In genomic region chr20:61295726-61296628, GRCh38 we compare ENCODE assay signal across 26 cellular contexts. TPM values are rescaled to one million over a fixed set of nuclear protein-coding genes. Genes with fewer than 3 reads are reported as not detected.
DNase-seq lines count a peak whose midpoint lies in the region; ATAC-seq and TF ChIP-seq lines count a peak whose summit lies in the region.
"Had no signal": no experiment of that assay in that cellular context is flagged by ENCODE, and none has a peak within 500 bp of the region (broad histone marks: within the 10 kb centered on the region; RNA-seq: fewer than 3 reads in every experiment).

No MANE protein-coding gene starts in this region.

- H3K79me2 ChIP-seq in SK-N-SH (ENCODE audit: insufficient read depth) = no peaks in the 10 kb centered on the region

- H3K4me1 ChIP-seq in SK-N-SH (ENCODE audit: control insufficient read depth in 1 of 2, insufficient read depth in 2 of 2, low read depth in 1 of 2, low read length in 1 of 2) (no peaks in the 10 kb centered on the region), SJCRH30 (0 out of 2 replicates have a peak, but pooled peaks cover 5% of the 10 kb centered on the region), spleen (peaks cover 0 to 19% (median 0%) of the 10 kb centered on the region in 6 donors)
- H3K4me1 ChIP-seq: prostate gland, upper lobe of right lung had no signal

- peaks cover 5% of the 10 kb centered on the region for H3K36me3 Mint-ChIP-seq in glutamatergic neuron (ENCODE audit: unreplicated experiment)
- H3K36me3 Mint-ChIP-seq: memory B cell; natural killer cell treated with Interleukin-12 subunit alpha and Interleukin-12 subunit beta and Interleukin-15 and Interleukin-18, amount 100 ng/mL, for 72 hours had no signal

- intact Hi-C loops in spleen (cut with DNase I; ENCODE audit: low total_unique reads) = no loop called here

- H3K36me3 ChIP-seq in SK-N-SH (replicated peaks in 1 of 2; ENCODE audit: control insufficient read depth in 1 of 2, insufficient read depth in 2 of 2, low read length in 1 of 2) (no peaks in the 10 kb centered on the region), SJCRH30 (no peaks in the 10 kb centered on the region), spleen (no peaks in the 10 kb centered on the region)
- H3K36me3 ChIP-seq: BLaER1 treated with 17β-estradiol and CSF1 and Interleukin-3, amounts not matched to agents 10 nM and 100 nM; prostate gland; upper lobe of right lung had no signal

- POLR2A ChIA-PET in SK-N-SH (lab: Yijun Ruan, JAX) = no interaction called here

- H2AFZ ChIP-seq in SK-N-SH (ENCODE audit: low read depth) = no peak overlapping the region

- H3K27me3 ChIP-seq in SK-N-SH (ENCODE audit: insufficient read depth) (no peaks in the 10 kb centered on the region), SJCRH30 (peaks cover 9% of the 10 kb centered on the region), spleen (replicated peaks in 1 of 7) (no peaks in the 10 kb centered on the region)
- H3K27me3 ChIP-seq: upper lobe of right lung had no signal

- no peaks in the 10 kb centered on the region for H4K20me1 ChIP-seq in SK-N-SH (ENCODE audit: insufficient read depth)
- H4K20me1 ChIP-seq: BLaER1 treated with 17β-estradiol and CSF1 and Interleukin-3, amounts not matched to agents 10 nM and 100 nM had no signal

- ATAC-seq in SK-N-SH treated with all-trans-retinoic acid at 6 μM for 48 hours = no peak
- ATAC-seq: effector memory CD8-positive, alpha-beta T cell; natural killer cell treated with Interleukin-12 subunit alpha and Interleukin-12 subunit beta and Interleukin-15 and Interleukin-18, amount 100 ng/mL, for 72 hours; upper lobe of right lung had no signal

- H3K27ac Mint-ChIP-seq in glutamatergic neuron (ENCODE audit: unreplicated experiment) = no peak overlapping the region
- H3K27ac Mint-ChIP-seq: effector memory CD8-positive, alpha-beta T cell; memory B cell; natural killer cell treated with Interleukin-12 subunit alpha and Interleukin-12 subunit beta and Interleukin-15 and Interleukin-18, amount 100 ng/mL, for 72 hours had no signal

- DNase-seq in SK-N-SH (peak; percentile 39), SJCRH30 (peak; percentile 50 to 58), glutamatergic neuron (no peak), spleen (peak; percentile 71), retina (no peak), amygdala (lab: John Stamatoyannopoulos, UW) (no peak)
- DNase-seq in activated CD8-positive, alpha-beta memory T cell treated with anti-CD3 and anti-CD28 coated beads, Interleukin-2, amount 50 U/mL, for 48 hours = no peak
- DNase-seq: activated CD4-positive, alpha-beta T cell treated with anti-CD3 and anti-CD28 coated beads, Interleukin-2, amount 50 U/mL, for 4 hours; activated naive CD4-positive, alpha-beta T cell; activated T-cell treated with anti-CD3 and anti-CD28 coated beads for 4 hours; effector memory CD8-positive, alpha-beta T cell; GDM1; islet precursor cell; MV-4-11; NCI-H2029; NCI-H510A treated with DMSO at 0.1 percent for 48 hours; stimulated activated CD8-positive, alpha-beta memory T cell treated with anti-CD3 and anti-CD28 coated beads, Interleukin-4, amount 100 ng/mL, for 48 hours; T-helper 2 cell; upper lobe of right lung had no signal

- no peak overlapping the region for H3K27ac ChIP-seq in SK-N-SH (ENCODE audit: low read depth in 2 of 2, low read length in 1 of 2)
- no peak overlapping the region for H3K27ac ChIP-seq in SJCRH30
- peak overlapping the region in 6 of 8 donors; percentile 32 to 75 (median 69) for H3K27ac ChIP-seq in spleen
- H3K27ac ChIP-seq: 22Rv1; BLaER1 treated with 17β-estradiol and CSF1 and Interleukin-3, amounts not matched to agents 10 nM and 100 nM; prostate gland; upper lobe of right lung; VCaP had no signal

- peaks cover 7% of the 10 kb centered on the region for H3K27me3 Mint-ChIP-seq in glutamatergic neuron (ENCODE audit: unreplicated experiment)
- H3K27me3 Mint-ChIP-seq: natural killer cell treated with Interleukin-12 subunit alpha and Interleukin-12 subunit beta and Interleukin-15 and Interleukin-18, amount 100 ng/mL, for 72 hours had no signal

- TF ChIP-seq CTCF in SK-N-SH (IDR thresholded peaks at IDR 0.05) (no peak), glutamatergic neuron (IDR thresholded peaks at IDR 0.05; ENCODE audit: partially characterized antibody, unreplicated experiment) (no peak), spleen (IDR thresholded peaks at IDR 0.05 in 8 of 11, conservative IDR thresholded peaks at IDR 0.05 in 3 of 11) (peak in 1 of 11 experiments; percentile 16)

- H3K9me2 ChIP-seq in SK-N-SH = no peaks in the 10 kb centered on the region

- H3F3A ChIP-seq in SK-N-SH (replicated peaks; ENCODE audit: insufficient read depth) = no peaks in the 10 kb centered on the region

- peaks cover 24% of the 10 kb centered on the region for H3K4me1 Mint-ChIP-seq in glutamatergic neuron (ENCODE audit: low read depth, unreplicated experiment)
- H3K4me1 Mint-ChIP-seq: memory B cell had no signal

- no peak for TF ChIP-seq POLR2A in spleen (IDR thresholded peaks at IDR 0.05)

- no peaks in the 10 kb centered on the region for H3K9me3 ChIP-seq in SK-N-SH
- no peaks in the 10 kb centered on the region for H3K9me3 ChIP-seq in SJCRH30 (replicated peaks)
- H3K9me3 ChIP-seq in spleen = peaks cover 0 to 58% (median 0%) of the 10 kb centered on the region in 8 donors
- H3K9me3 ChIP-seq: prostate gland, upper lobe of right lung had no signal

- peaks cover 16% of the 10 kb centered on the region for H3K9me3 Mint-ChIP-seq in glutamatergic neuron (ENCODE audit: unreplicated experiment)

- TF ChIP-seq RAD21 in SK-N-SH (IDR thresholded peaks at IDR 0.05; ENCODE audit: low read length) = no peak

- H3K4me2 ChIP-seq in SK-N-SH = no peak overlapping the region
- H3K4me2 ChIP-seq: BLaER1 treated with 17β-estradiol and CSF1 and Interleukin-3, amounts not matched to agents 10 nM and 100 nM had no signal

- no peak for TF ChIP-seq EP300 in SK-N-SH (IDR thresholded peaks at IDR 0.05; ENCODE audit: borderline replicate concordance in 1 of 2, low read depth in 1 of 2, low read length in 1 of 2)

- CTCF ChIA-PET in SK-N-SH (lab: Yijun Ruan, JAX) = no interaction called here

- 56% methylated on average over 33 of the region's 33 CpGs for WGBS in SK-N-SH (ENCODE audit: low lambda C conversion rate)
- WGBS in spleen, 5 donors = 64 to 74% (median 69%) methylated on average over 33 of the region's 33 CpGs

- no peak overlapping the region for H3K4me3 ChIP-seq in SK-N-SH (ENCODE audit: low read depth in 2 of 2, low read length in 1 of 2)
- no peak overlapping the region for H3K4me3 ChIP-seq in SJCRH30
- peak overlapping the region in 1 of 8 donors; percentile 11 for H3K4me3 ChIP-seq in spleen
- H3K4me3 ChIP-seq: BLaER1 treated with 17β-estradiol and CSF1 and Interleukin-3, amounts not matched to agents 10 nM and 100 nM; prostate gland; upper lobe of right lung had no signal

- no peak overlapping the region for H3K9ac ChIP-seq in SK-N-SH
- H3K9ac ChIP-seq: BLaER1 treated with 17β-estradiol and CSF1 and Interleukin-3, amounts not matched to agents 10 nM and 100 nM had no signal

- H3K4me3 Mint-ChIP-seq in glutamatergic neuron (ENCODE audit: unreplicated experiment) = peak overlapping the region; percentile 5
- H3K4me3 Mint-ChIP-seq: effector memory CD8-positive, alpha-beta T cell; memory B cell; natural killer cell treated with Interleukin-12 subunit alpha and Interleukin-12 subunit beta and Interleukin-15 and Interleukin-18, amount 100 ng/mL, for 72 hours had no signal

TF ChIP-seq in SK-N-SH, 30 proteins besides CTCF, POLR2A, EP300 and RAD21 (continues in another document):
- TF ChIP-seq RCOR1 (IDR thresholded peaks at IDR 0.05; ENCODE audit: low read length) = no peak
- TF ChIP-seq ZBTB33 (IDR thresholded peaks at IDR 0.05; ENCODE audit: borderline replicate concordance, low read depth) = no peak
- no peak for TF ChIP-seq MEF2A (IDR thresholded peaks at IDR 0.05; ENCODE audit: borderline replicate concordance, low read depth)
- no peak for TF ChIP-seq JUND (IDR thresholded peaks at IDR 0.05)

TF ChIP-seq in SK-N-SH treated with all-trans-retinoic acid at 6 μM for 48 hours, 23 proteins besides CTCF, POLR2A, EP300 and RAD21 (continues in another document):
- TF ChIP-seq ARNTL (CRISPR knock-in tag; IDR thresholded peaks at IDR 0.05; ENCODE audit: borderline replicate concordance, low read depth) (no peak), ZNF70 (CRISPR knock-in tag; IDR thresholded peaks at IDR 0.05) (no peak), ZNF8 (CRISPR knock-in tag; IDR thresholded peaks at IDR 0.05) (no peak), ESRRG (CRISPR knock-in tag; IDR thresholded peaks at IDR 0.05) (no peak), POU6F1 (CRISPR knock-in tag; IDR thresholded peaks at IDR 0.05; ENCODE audit: borderline replicate concordance, low read depth) (no peak), CREB5 (CRISPR knock-in tag; IDR thresholded peaks at IDR 0.05; ENCODE audit: low read depth) (no peak)

RNA-seq across cellular contexts. Expression of gene CDH4, which starts 43.9 kb away (rescaled TPM):
- not detected in 2 replicates for polyA plus RNA-seq in SK-N-SH (2012; rRNA removed)
- not detected in 2 replicates for polyA plus RNA-seq in SK-N-SH (2012; cell fraction: cytosol; rRNA removed)
- polyA plus RNA-seq in SK-N-SH (2012; cell fraction: nucleus; rRNA removed) = not detected in 2 replicates
- total RNA-seq in SJCRH30 (2014; rRNA removed; shearing (Covaris generic)) = 0.06 TPM in 1 of 2 replicates, not detected in the other
- total RNA-seq in glutamatergic neuron (ENCODE audit: unreplicated experiment) = 1.2 TPM
- 10 to 100 TPM in 4 of 7 donors, 1 to 10 TPM in 3; 5.4 to 20.1 (median 10.3) TPM for total RNA-seq in spleen
- 1 to 10 TPM in 1 of 3 donors, under 1 TPM in 2; 0.30 to 1.8 (median 0.54) TPM for polyA plus RNA-seq in spleen
- total RNA-seq: natural killer cell treated with Interleukin-12 subunit alpha and Interleukin-12 subunit beta and Interleukin-15 and Interleukin-18, amount 100 ng/mL, for 72 hours had no signal

Comparison
In these comparisons a context has a peak if more than half of its experiments do, and no peak if none do; other contexts are left out.
1. DNase-seq: peak in SK-N-SH (single experiment), SJCRH30 (2 of 2) and spleen (single experiment); none in glutamatergic neuron (single experiment), retina (single experiment), amygdala (0 of 56) and activated CD8-positive, alpha-beta memory T cell treated with anti-CD3 and anti-CD28 coated beads, Interleukin-2, amount 50 U/mL, for 48 hours (single experiment).
2. H3K27ac ChIP-seq: peak in spleen (6 of 8); none in SK-N-SH (0 of 2) and SJCRH30 (single experiment).